ENCODE assay signal across 17 cellular contexts in genomic region chr18:8842506-8842905, GRCh38.
DNase-seq lines count a peak whose midpoint lies in the region; ATAC-seq and TF ChIP-seq lines count a peak whose summit lies in the region.
"Had no signal": no experiment of that assay in that cellular context is flagged by ENCODE, and none has a peak within 500 bp of the region (broad histone marks: within the 10 kb centered on the region; RNA-seq: fewer than 3 reads in every experiment).

No MANE protein-coding gene starts in this region.

- H3K27ac Mint-ChIP-seq in GM23338: no peak overlapping the region
- peak overlapping the region; percentile 15 for H3K27ac Mint-ChIP-seq in chondrocyte (ENCODE audit: unreplicated experiment)
- H3K27ac Mint-ChIP-seq: B cell; CD4-positive, alpha-beta T cell had no signal

- H4K91ac ChIP-seq in trophoblast cell (ENCODE audit: low read depth, low read length): no peak overlapping the region

- DNase-seq in AG04450 (ENCODE audit: low read depth, low spot score): no peak
- no peak for DNase-seq in GM23338 (ENCODE audit: low spot score)
- DNase-seq in chondrocyte (ENCODE audit: low spot score): no peak
- DNase-seq in trophoblast cell: peak; percentile 72 to 75
- DNase-seq in occipital lobe (lab: John Stamatoyannopoulos, UW): no peak
- no peak for DNase-seq in NCI-H2107 treated with DMSO at 0.1 percent for 48 hours (lab: John Stamatoyannopoulos, UW; ENCODE audit: unreplicated experiment)
- no peak for DNase-seq in mesendoderm
- DNase-seq: 8988T; Caco-2; CD4-positive, alpha-beta T cell; GOT3; H7 had no signal

- peaks cover 9% of the 10 kb centered on the region for H3K27me3 Mint-ChIP-seq in GM23338 (ENCODE audit: insufficient read depth, low read depth, poor library complexity)
- no peaks in the 10 kb centered on the region for H3K27me3 Mint-ChIP-seq in chondrocyte (ENCODE audit: low read depth)

- no peak overlapping the region for H3K18ac ChIP-seq in trophoblast cell (ENCODE audit: low read length)
- no peak overlapping the region for H3K18ac ChIP-seq in mesendoderm (ENCODE audit: low read length)

- 0 out of 2 replicates have a peak overlapping the region, but pooled peaks have one; percentile 7 for H2AFZ ChIP-seq in GM23338
- no peak overlapping the region for H2AFZ ChIP-seq in trophoblast cell (ENCODE audit: insufficient read depth, low read length, poor library complexity)

- H3K4me1 ChIP-seq in GM23338 (ENCODE audit: insufficient read depth) (no peaks in the 10 kb centered on the region), trophoblast cell (ENCODE audit: control insufficient read depth in 1 of 2, insufficient read depth in 2 of 2, low read length in 2 of 2) (no peaks in the 10 kb centered on the region), mesendoderm (ENCODE audit: control insufficient read depth, low read depth, low read length) (no peaks in the 10 kb centered on the region)
- H3K4me1 ChIP-seq: Caco-2 had no signal

- no peak overlapping the region for H3K9ac ChIP-seq in trophoblast cell (ENCODE audit: low read length)
- no peak overlapping the region for H3K9ac ChIP-seq in mesendoderm (ENCODE audit: low read length)

- ATAC-seq in GM23338 (no peak), HG02610 (IDR thresholded peaks at IDR 0.05; ENCODE audit: unreplicated experiment) (no peak)
- ATAC-seq: HCT116, HepG2 had no signal

- no peaks in the 10 kb centered on the region for H3K79me2 ChIP-seq in GM23338 (replicated peaks; ENCODE audit: insufficient read depth)
- H3K79me2 ChIP-seq in trophoblast cell (ENCODE audit: control insufficient read depth, insufficient read depth, low read length, poor library complexity): no peaks in the 10 kb centered on the region
- no peaks in the 10 kb centered on the region for H3K79me2 ChIP-seq in mesendoderm (ENCODE audit: control insufficient read depth, insufficient read depth, low read length)

- H4K20me1 ChIP-seq in GM23338 (replicated peaks; ENCODE audit: insufficient read depth): no peaks in the 10 kb centered on the region

- H3K23ac ChIP-seq in trophoblast cell (ENCODE audit: low read length) (no peak overlapping the region), mesendoderm (ENCODE audit: low read length) (no peak overlapping the region)

- H2AK5ac ChIP-seq in trophoblast cell (ENCODE audit: low read length) (no peak overlapping the region), mesendoderm (ENCODE audit: low read length) (no peak overlapping the region)

- H3K4me1 Mint-ChIP-seq in GM23338: peaks cover 7% of the 10 kb centered on the region; the same call in 2 of the 3 replicates
- peaks cover 21% of the 10 kb centered on the region for H3K4me1 Mint-ChIP-seq in chondrocyte (ENCODE audit: low read depth)
- H3K4me1 Mint-ChIP-seq: B cell had no signal

- H3K9me3 ChIP-seq in AG04450 (ENCODE audit: control insufficient read depth, insufficient read depth, low read length): no peaks in the 10 kb centered on the region
- no peaks in the 10 kb centered on the region for H3K9me3 ChIP-seq in trophoblast cell (ENCODE audit: insufficient read depth, low read depth, low read length)

- H3K4me2 ChIP-seq in GM23338: no peak overlapping the region
- H3K4me2 ChIP-seq in trophoblast cell (ENCODE audit: low read length): no peak overlapping the region
- H3K4me2 ChIP-seq in mesendoderm (ENCODE audit: low read length): no peak overlapping the region

- H3K4me3 ChIP-seq in AG04450 (ENCODE audit: low read depth, low read length) (no peak overlapping the region), GM23338 (no peak overlapping the region), trophoblast cell (ENCODE audit: low read depth, low read length) (no peak overlapping the region), mesendoderm (ENCODE audit: low read length) (no peak overlapping the region)

- H4K12ac ChIP-seq in trophoblast cell (ENCODE audit: low read depth, low read length): no peak overlapping the region

- H3K9me2 ChIP-seq in GM23338 (ENCODE audit: insufficient read depth): no peaks in the 10 kb centered on the region

- peak overlapping the region; percentile 69 for H3K27ac ChIP-seq in AG04450 (ENCODE audit: low read depth, low read length)
- no peak overlapping the region for H3K27ac ChIP-seq in GM23338 (ENCODE audit: low read depth)
- H3K27ac ChIP-seq in trophoblast cell (ENCODE audit: low read depth, low read length): no peak overlapping the region
- H3K27ac ChIP-seq in mesendoderm (ENCODE audit: low read depth, low read length): no peak overlapping the region
- H3K27ac ChIP-seq: C4-2B had no signal

- H3K4ac ChIP-seq in trophoblast cell (ENCODE audit: low read depth, low read length) (no peak overlapping the region), mesendoderm (ENCODE audit: low read depth, low read length) (no peak overlapping the region)

- H3K56ac ChIP-seq in mesendoderm (ENCODE audit: low read length): no peak overlapping the region

- no peak overlapping the region for H2BK120ac ChIP-seq in trophoblast cell (ENCODE audit: insufficient read depth, low read length, poor library complexity)
- H2BK120ac ChIP-seq in mesendoderm (ENCODE audit: low read depth, low read length): no peak overlapping the region

- TF ChIP-seq CTCF in AG04450 (IDR thresholded peaks at IDR 0.05; ENCODE audit: low read depth, low read length): no peak
- no peak for TF ChIP-seq CTCF in GM23338 (conservative IDR thresholded peaks at IDR 0.05; ENCODE audit: low read depth in 2 of 2)
- no peak for TF ChIP-seq CTCF in chondrocyte (IDR thresholded peaks at IDR 0.05)

- H2BK5ac ChIP-seq in trophoblast cell (ENCODE audit: low read depth, low read length, poor library complexity) (no peak overlapping the region), mesendoderm (ENCODE audit: low read length) (no peak overlapping the region)

- no peak overlapping the region for H3K14ac ChIP-seq in trophoblast cell (ENCODE audit: low read length)

- H3K27me3 ChIP-seq in AG04450 (ENCODE audit: control insufficient read depth, insufficient read depth, low read length) (no peaks in the 10 kb centered on the region), GM23338 (ENCODE audit: insufficient read depth) (no peaks in the 10 kb centered on the region), trophoblast cell (ENCODE audit: insufficient read depth, low read length) (no peaks in the 10 kb centered on the region), mesendoderm (ENCODE audit: insufficient read depth, low read length, poor library complexity) (no peaks in the 10 kb centered on the region)

- CTCF ChIA-PET in AG04450 (lab: Charles Lee): interaction anchor here (1.0 kb wide), 1 partner anchor 145 kb away, joined by 4 read pairs; no protein-coding TSS in a partner anchor

- no peaks in the 10 kb centered on the region for H3F3A ChIP-seq in GM23338 (replicated peaks; ENCODE audit: low read depth)

- WGBS in trophoblast cell (ENCODE audit: extremely low coverage, insufficient coverage, insufficient read length): no CpG with 5 or more reads among the region's 5 CpGs
- WGBS in mesendoderm (ENCODE audit: extremely low coverage, insufficient coverage, low lambda C conversion rate): no CpG with 5 or more reads among the region's 5 CpGs

- H2BK15ac ChIP-seq in mesendoderm (replicated peaks; ENCODE audit: low read depth): no peak overlapping the region

- no peaks in the 10 kb centered on the region for H3K79me1 ChIP-seq in trophoblast cell (ENCODE audit: low read length)
- H3K79me1 ChIP-seq in mesendoderm (ENCODE audit: low read length): no peaks in the 10 kb centered on the region

- peaks cover 12% of the 10 kb centered on the region for H3K9me3 Mint-ChIP-seq in GM23338
- H3K9me3 Mint-ChIP-seq in chondrocyte (ENCODE audit: low read depth): peaks cover 3% of the 10 kb centered on the region
- H3K9me3 Mint-ChIP-seq: CD4-positive, alpha-beta T cell had no signal

- POLR2A ChIA-PET in AG04450 (lab: Yijun Ruan, JAX): interaction anchor here (1.1 to 1.7 kb wide), 3 partner anchors 42 to 106 kb away, joined by 3 to 16 read pairs (median 3); no protein-coding TSS in a partner anchor

- H4K5ac ChIP-seq in mesendoderm (ENCODE audit: low read length): no peak overlapping the region

- H3K36me3 ChIP-seq in GM23338 (ENCODE audit: insufficient read depth): no peaks in the 10 kb centered on the region
- H3K36me3 ChIP-seq in trophoblast cell (ENCODE audit: control insufficient read depth in 1 of 2, insufficient read depth in 2 of 2, low read length in 2 of 2): no peaks in the 10 kb centered on the region
- no peaks in the 10 kb centered on the region for H3K36me3 ChIP-seq in mesendoderm (ENCODE audit: control insufficient read depth, insufficient read depth, low read length)

- H3K36me3 Mint-ChIP-seq in GM23338 (ENCODE audit: low read depth) (peaks cover 11% of the 10 kb centered on the region; the same call in 2 of the 3 replicates), chondrocyte (ENCODE audit: low read depth) (no peaks in the 10 kb centered on the region)

- no peak overlapping the region for H4K8ac ChIP-seq in trophoblast cell (ENCODE audit: low read depth, low read length)
- no peak overlapping the region for H4K8ac ChIP-seq in mesendoderm (ENCODE audit: low read depth, low read length)

- no peak overlapping the region for H2BK12ac ChIP-seq in trophoblast cell (ENCODE audit: low read length)

- no peak overlapping the region for H3K4me3 Mint-ChIP-seq in GM23338
- no peak overlapping the region for H3K4me3 Mint-ChIP-seq in chondrocyte (ENCODE audit: unreplicated experiment)
- H3K4me3 Mint-ChIP-seq: B cell; CD4-positive, alpha-beta T cell had no signal

TF ChIP-seq in GM23338, 12 proteins besides CTCF, POLR2A, EP300 and RAD21 (continues in another document):
- no peak for TF ChIP-seq EZH2 (IDR thresholded peaks at IDR 0.05; ENCODE audit: low read depth, unreplicated experiment)
- TF ChIP-seq CREB1 (CRISPR knock-in tag; IDR thresholded peaks at IDR 0.05; ENCODE audit: low read depth): no peak
- TF ChIP-seq NANOG (IDR thresholded peaks at IDR 0.05; ENCODE audit: borderline replicate concordance): no peak
- no peak for TF ChIP-seq POLR2AphosphoS5 (IDR thresholded peaks at IDR 0.05; ENCODE audit: low read depth)

Comparison
In these comparisons a context has a peak if more than half of its experiments do, and no peak if none do; other contexts are left out.
1. DNase-seq: peak in trophoblast cell (2 of 2); none in AG04450 (single experiment), GM23338 (single experiment), chondrocyte (single experiment), occipital lobe (single experiment), NCI-H2107 treated with DMSO at 0.1 percent for 48 hours (single experiment) and mesendoderm (single experiment).